8 cellular contexts compared by ENCODE assay signal in genomic region chr12:65825573-65826512, GRCh38. TPM values are rescaled to one million over a fixed set of nuclear protein-coding genes. Genes with fewer than 3 reads are reported as not detected.
DNase-seq lines count a peak whose midpoint lies in the region; ATAC-seq and TF ChIP-seq lines count a peak whose summit lies in the region.

No MANE protein-coding gene starts in this region.

- peak overlapping the region; percentile 90 for H3K27ac Mint-ChIP-seq in GM23338
- no peak overlapping the region for H3K27ac Mint-ChIP-seq in activated CD8-positive, alpha-beta T cell treated with anti-CD3 and anti-CD28 coated beads, Interleukin-2, amount 10 ng/mL, durations not matched to agents 7 days and 5 days

- H3K4me1 ChIP-seq in GM23338 (ENCODE audit: insufficient read depth) = peaks cover 25% of the 10 kb centered on the region
- H3K4me1 ChIP-seq in left ventricle myocardium inferior = peaks cover 38% of the 10 kb centered on the region
- peaks cover 5% of the 10 kb centered on the region for H3K4me1 ChIP-seq in prostate gland (replicated peaks)

- H3K9me3 Mint-ChIP-seq in GM23338 = no peaks in the 10 kb centered on the region
- H3K9me3 Mint-ChIP-seq in activated CD8-positive, alpha-beta T cell treated with anti-CD3 and anti-CD28 coated beads, Interleukin-2, amount 10 ng/mL, durations not matched to agents 7 days and 5 days (ENCODE audit: insufficient read depth) = no peaks in the 10 kb centered on the region

- peaks cover 49% of the 10 kb centered on the region for H3K79me2 ChIP-seq in GM23338 (replicated peaks; ENCODE audit: insufficient read depth)

- no peaks in the 10 kb centered on the region for H3F3A ChIP-seq in GM23338 (replicated peaks; ENCODE audit: low read depth)

- H2AFZ ChIP-seq in GM23338 = no peak overlapping the region; the same call in 1 of the 2 replicates

- H3K9me3 ChIP-seq in AG04450 (ENCODE audit: control insufficient read depth, insufficient read depth, low read length) = no peaks in the 10 kb centered on the region; the same call in 1 of the 2 replicates
- no peaks in the 10 kb centered on the region for H3K9me3 ChIP-seq in left ventricle myocardium inferior (replicated peaks)
- no peaks in the 10 kb centered on the region for H3K9me3 ChIP-seq in prostate gland

- H3K4me3 Mint-ChIP-seq in GM23338 = peak overlapping the region; percentile 86
- H3K4me3 Mint-ChIP-seq in activated CD8-positive, alpha-beta T cell treated with anti-CD3 and anti-CD28 coated beads, Interleukin-2, amount 10 ng/mL, durations not matched to agents 7 days and 5 days = no peak overlapping the region

- peak overlapping the region; percentile 83 for H3K4me2 ChIP-seq in GM23338

- H3K9me2 ChIP-seq in GM23338 (ENCODE audit: insufficient read depth) = no peaks in the 10 kb centered on the region

- H3K4me1 Mint-ChIP-seq in GM23338 = peaks cover 43% of the 10 kb centered on the region
- peaks cover 24% of the 10 kb centered on the region for H3K4me1 Mint-ChIP-seq in activated CD8-positive, alpha-beta T cell treated with anti-CD3 and anti-CD28 coated beads, Interleukin-2, amount 10 ng/mL, durations not matched to agents 7 days and 5 days (ENCODE audit: low read depth)

- no peaks in the 10 kb centered on the region for H4K20me1 ChIP-seq in GM23338 (replicated peaks; ENCODE audit: insufficient read depth)

- DNase-seq in AG04450 (ENCODE audit: low read depth, low spot score) = no peak
- peak; percentile 82 for DNase-seq in GM23338 (ENCODE audit: low spot score)
- DNase-seq in activated CD8-positive, alpha-beta T cell treated with anti-CD3 and anti-CD28 coated beads, Interleukin-2, amount 10 ng/mL, durations not matched to agents 7 days and 5 days = no peak
- no peak for DNase-seq in left ventricle myocardium inferior
- no peak for DNase-seq in prostate gland (ENCODE audit: low spot score)
- DNase-seq in NCI-H2081 treated with DMSO at 0.1 percent for 48 hours (lab: John Stamatoyannopoulos, UW) = no peak

- intact Hi-C loops in left ventricle myocardium inferior (cut with micrococcal nuclease) (no loop called here), prostate gland (cut with DNase I) (no loop called here)

- POLR2A ChIA-PET in AG04450 (lab: Yijun Ruan, JAX) = interaction anchor here (0.8 to 2.1 kb wide), 6 partner anchors 42 to 289 kb away, joined by 3 to 10 read pairs (median 5); no protein-coding TSS in a partner anchor
- POLR2A ChIA-PET in activated CD8-positive, alpha-beta T cell treated with anti-CD3 and anti-CD28 coated beads, Interleukin-2, amount 10 ng/mL, durations not matched to agents 7 days and 5 days (lab: Charles Lee) = no interaction called here

- 3% methylated on average over 70 of the region's 85 CpGs for WGBS in prostate gland

- H3K4me3 ChIP-seq in AG04450 (ENCODE audit: low read depth, low read length) (peak overlapping the region; percentile 69), GM23338 (peak overlapping the region; percentile 55), left ventricle myocardium inferior (peak overlapping the region; percentile 73), prostate gland (peak overlapping the region; percentile 31 to 35)

- H3K27me3 ChIP-seq in AG04450 (ENCODE audit: control insufficient read depth, insufficient read depth, low read length) (no peaks in the 10 kb centered on the region), GM23338 (ENCODE audit: insufficient read depth) (no peaks in the 10 kb centered on the region), left ventricle myocardium inferior (ENCODE audit: low read depth) (peaks cover 89% of the 10 kb centered on the region), prostate gland (replicated peaks; ENCODE audit: insufficient read depth) (peaks cover 5% of the 10 kb centered on the region)

- CTCF ChIA-PET in AG04450 (lab: Charles Lee) = interaction anchor here (0.7 kb wide), 1 partner anchor 1218 kb away, joined by 5 read pairs; no protein-coding TSS in a partner anchor
- CTCF ChIA-PET in activated CD8-positive, alpha-beta T cell treated with anti-CD3 and anti-CD28 coated beads, Interleukin-2, amount 10 ng/mL, durations not matched to agents 7 days and 5 days (lab: Charles Lee) = no interaction called here

- H3K36me3 Mint-ChIP-seq in GM23338 (ENCODE audit: low read depth) = peaks cover 20% of the 10 kb centered on the region
- H3K36me3 Mint-ChIP-seq in activated CD8-positive, alpha-beta T cell treated with anti-CD3 and anti-CD28 coated beads, Interleukin-2, amount 10 ng/mL, durations not matched to agents 7 days and 5 days (ENCODE audit: low read depth) = no peaks in the 10 kb centered on the region

- H3K27ac ChIP-seq in AG04450 (ENCODE audit: low read depth, low read length) (peak overlapping the region; percentile 93), GM23338 (ENCODE audit: low read depth) (peak overlapping the region; percentile 67; the same call in 1 of the 2 replicates), left ventricle myocardium inferior (replicated peaks) (no peak overlapping the region), prostate gland (no peak overlapping the region)

- ATAC-seq in GM23338 = peak; percentile 21
- ATAC-seq in activated CD8-positive, alpha-beta T cell treated with anti-CD3 and anti-CD28 coated beads, Interleukin-2, amount 10 ng/mL, durations not matched to agents 7 days and 5 days = peak; percentile 50
- no peak for ATAC-seq in GM21529 (IDR thresholded peaks at IDR 0.05; ENCODE audit: unreplicated experiment)
- ATAC-seq in GM21786 (IDR thresholded peaks at IDR 0.05; ENCODE audit: unreplicated experiment) = no peak

- H3K36me3 ChIP-seq in GM23338 (ENCODE audit: insufficient read depth) (no peaks in the 10 kb centered on the region; the same call in 1 of the 2 replicates), left ventricle myocardium inferior (no peaks in the 10 kb centered on the region), prostate gland (no peaks in the 10 kb centered on the region)

- no peak for TF ChIP-seq POLR2A in prostate gland (IDR thresholded peaks at IDR 0.05)

- no peak for TF ChIP-seq CTCF in AG04450 (IDR thresholded peaks at IDR 0.05; ENCODE audit: low read depth, low read length)
- TF ChIP-seq CTCF in GM23338 (conservative IDR thresholded peaks at IDR 0.05; ENCODE audit: low read depth in 2 of 2) = no peak
- TF ChIP-seq CTCF in left ventricle myocardium inferior (IDR thresholded peaks at IDR 0.05; ENCODE audit: borderline replicate concordance) = no peak
- no peak for TF ChIP-seq CTCF in prostate gland (IDR thresholded peaks at IDR 0.05)

- H3K27me3 Mint-ChIP-seq in GM23338 (ENCODE audit: insufficient read depth, low read depth, poor library complexity) = peaks cover 13% of the 10 kb centered on the region
- H3K27me3 Mint-ChIP-seq in activated CD8-positive, alpha-beta T cell treated with anti-CD3 and anti-CD28 coated beads, Interleukin-2, amount 10 ng/mL, durations not matched to agents 7 days and 5 days (ENCODE audit: low read depth) = peaks cover 65% of the 10 kb centered on the region

TF ChIP-seq in GM23338, 12 proteins besides CTCF, POLR2A, EP300 and RAD21 (continues in another document):
- TF ChIP-seq STAT1 (IDR thresholded peaks at IDR 0.05; ENCODE audit: unreplicated experiment) (no peak), REST (IDR thresholded peaks at IDR 0.05; ENCODE audit: unreplicated experiment) (no peak), CREB1 (CRISPR knock-in tag; IDR thresholded peaks at IDR 0.05; ENCODE audit: low read depth) (no peak), NANOG (IDR thresholded peaks at IDR 0.05; ENCODE audit: borderline replicate concordance) (no peak), ZNF114 (CRISPR knock-in tag; IDR thresholded peaks at IDR 0.05) (no peak), ZNF331 (CRISPR knock-in tag; IDR thresholded peaks at IDR 0.05; ENCODE audit: low read depth) (no peak), EZH2 (IDR thresholded peaks at IDR 0.05; ENCODE audit: low read depth, unreplicated experiment) (no peak), JUNB (IDR thresholded peaks at IDR 0.05; ENCODE audit: unreplicated experiment) (no peak), EZH2phosphoT487 (IDR thresholded peaks at IDR 0.05; ENCODE audit: unreplicated experiment) (no peak)

RNA-seq across cellular contexts. Expression of gene HMGA2, which starts 1.6 kb away (rescaled TPM):
- polyA plus RNA-seq in AG04450 (2011; rRNA removed) (81.6 and 99.2 TPM in 2 replicates), GM23338 (2016; fragmentation: Nextera tagmentation; extraction: Ambion mirVana) (43.9 and 50.4 TPM in 2 replicates)
- 54.5 and 76.0 TPM in 2 replicates for polyA minus RNA-seq in AG04450 (2011; rRNA and poly(A)+ RNA removed)
- 86.0 and 94.8 TPM in 2 replicates for total RNA-seq in GM23338 (2014; rRNA removed; shearing (Covaris generic))
- not detected for total RNA-seq in activated CD8-positive, alpha-beta T cell treated with anti-CD3 and anti-CD28 coated beads, Interleukin-2, amount 10 ng/mL, durations not matched to agents 7 days and 5 days
- total RNA-seq in left ventricle myocardium inferior (not detected), prostate gland (under 1 TPM; 0.09 to 0.28 TPM)

Comparison
In these comparisons a context has a peak if more than half of its experiments do, and no peak if none do; other contexts are left out.
1. H3K27ac ChIP-seq: peak in AG04450 (single experiment) and GM23338 (single experiment); none in left ventricle myocardium inferior (single experiment) and prostate gland (0 of 2).
2. ATAC-seq: peak in GM23338 (single experiment) and activated CD8-positive, alpha-beta T cell treated with anti-CD3 and anti-CD28 coated beads, Interleukin-2, amount 10 ng/mL, durations not matched to agents 7 days and 5 days (single experiment); none in GM21529 (single experiment) and GM21786 (single experiment).
3. RNA of gene HMGA2, which starts 1.6 kb away (total RNA-seq): 86.0 to 94.8 TPM in GM23338; 0.09 to 0.28 TPM in prostate gland, not detected in activated CD8-positive, alpha-beta T cell treated with anti-CD3 and anti-CD28 coated beads, Interleukin-2, amount 10 ng/mL, durations not matched to agents 7 days and 5 days and not detected in left ventricle myocardium inferior (single experiment); every median in the first group is over 10 times any median in the second.
4. Peak in every context shown above with its lines, with median percentiles within 50 percentile points of each other: H3K4me3 ChIP-seq.